In the genomic region with DNA sequence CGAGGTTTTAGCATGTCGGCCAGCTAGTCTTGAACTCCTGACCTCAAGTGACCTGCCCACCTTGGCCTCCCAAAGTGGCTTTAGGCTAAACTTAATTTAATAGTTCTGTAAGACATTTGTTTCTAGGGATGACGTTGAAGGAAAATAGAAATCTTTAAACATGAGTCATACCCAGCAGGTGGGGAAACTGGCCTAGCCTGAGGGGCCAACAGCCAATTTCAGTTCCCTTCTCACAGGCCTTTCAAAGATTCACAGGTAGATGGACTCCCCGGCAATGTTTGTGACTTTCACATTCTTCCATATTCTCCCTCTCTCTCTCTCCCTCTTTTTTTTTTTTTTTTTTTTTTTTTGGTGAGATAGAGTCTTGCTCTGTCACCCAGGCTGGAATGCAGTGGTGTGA, we compare ENCODE assay signal across 13 cellular contexts. TPM values are rescaled to one million over a fixed set of nuclear protein-coding genes. Genes with fewer than 3 reads are reported as not detected.
DNase-seq lines count a peak whose midpoint lies in the region; TF ChIP-seq lines count a peak whose summit lies in the region.
"Had no signal": no experiment of that assay in that cellular context is flagged by ENCODE, and none has a peak within 500 bp of the region (broad histone marks: within the 10 kb centered on the region; RNA-seq: fewer than 3 reads in every experiment).

No MANE protein-coding gene starts in this region.

- peak; percentile 44 for DNase-seq in GM13977 (ENCODE audit: low spot score)
- DNase-seq in HT1080 (ENCODE audit: low read depth): peak; percentile 61
- DNase-seq in RWPE1 (ENCODE audit: low spot score): peak; percentile 55
- DNase-seq in trophoblast cell: peak; percentile 97 to 98
- DNase-seq in NCI-H1092 (lab: John Stamatoyannopoulos, UW): no peak
- DNase-seq in stimulated activated CD8-positive, alpha-beta memory T cell treated with anti-CD3 and anti-CD28 coated beads, Interleukin-4, amount 100 ng/mL, for 48 hours: no peak
- no peak for DNase-seq in brain microvascular endothelial cell
- DNase-seq: activated CD4-positive, alpha-beta T cell treated with anti-CD3 and anti-CD28 coated beads, Interleukin-2, amount 10 ng/mL, durations not matched to agents 7 days and 5 days; activated T-cell treated with anti-CD3 and anti-CD28 coated beads, Interleukin-2, amount 50 U/mL, for 48 hours; anterior cingulate cortex; stimulated activated naive CD4-positive, alpha-beta T cell treated with Interleukin-2 at 50 U/mL for 16 hours had no signal

- H3K9me3 ChIP-seq in trophoblast cell (ENCODE audit: insufficient read depth, low read depth, low read length): peaks cover 2% of the 10 kb centered on the region
- H3K9me3 ChIP-seq: vagina had no signal

- no peak overlapping the region for H2BK120ac ChIP-seq in trophoblast cell (ENCODE audit: insufficient read depth, low read length, poor library complexity)

- H3K23ac ChIP-seq in trophoblast cell (ENCODE audit: low read length): no peak overlapping the region

- H3K27ac ChIP-seq in RWPE1 (peak overlapping the region; percentile 17; the same call in 1 of the 2 replicates), trophoblast cell (ENCODE audit: low read depth, low read length) (no peak overlapping the region), brain microvascular endothelial cell (no peak overlapping the region)
- H3K27ac ChIP-seq: right atrium auricular region, vagina had no signal

- H3K27me3 ChIP-seq in trophoblast cell (ENCODE audit: insufficient read depth, low read length): no peaks in the 10 kb centered on the region
- H3K27me3 ChIP-seq in brain microvascular endothelial cell (replicated peaks): no peaks in the 10 kb centered on the region
- H3K27me3 ChIP-seq: right atrium auricular region, vagina had no signal

- no peak overlapping the region for H3K18ac ChIP-seq in trophoblast cell (ENCODE audit: low read length)

- no peaks in the 10 kb centered on the region for H3K79me2 ChIP-seq in trophoblast cell (ENCODE audit: control insufficient read depth, insufficient read depth, low read length, poor library complexity)

- no peak overlapping the region for H4K91ac ChIP-seq in trophoblast cell (ENCODE audit: low read depth, low read length)

- no peak overlapping the region for H2BK12ac ChIP-seq in trophoblast cell (ENCODE audit: low read length)

- no peak overlapping the region for H4K8ac ChIP-seq in trophoblast cell (ENCODE audit: low read depth, low read length)

- H3K79me1 ChIP-seq in trophoblast cell (ENCODE audit: low read length): no peaks in the 10 kb centered on the region

- no peak overlapping the region for H3K4ac ChIP-seq in trophoblast cell (ENCODE audit: low read depth, low read length)

- no peak overlapping the region for H3K9ac ChIP-seq in trophoblast cell (ENCODE audit: low read length)

- H3K36me3 ChIP-seq in trophoblast cell (ENCODE audit: control insufficient read depth in 1 of 2, insufficient read depth in 2 of 2, low read length in 2 of 2): no peaks in the 10 kb centered on the region
- no peaks in the 10 kb centered on the region for H3K36me3 ChIP-seq in brain microvascular endothelial cell (replicated peaks)
- H3K36me3 ChIP-seq: right atrium auricular region, vagina had no signal

- TF ChIP-seq CTCF in GM13977 (IDR thresholded peaks at IDR 0.05; ENCODE audit: extremely low read depth, insufficient read depth, missing control alignments): no peak
- TF ChIP-seq CTCF in RWPE1 (conservative IDR thresholded peaks at IDR 0.05; ENCODE audit: low read depth): no peak
- no peak for TF ChIP-seq CTCF in brain microvascular endothelial cell (IDR thresholded peaks at IDR 0.05; ENCODE audit: low read depth, low read length, missing control alignments)

- H2AFZ ChIP-seq in trophoblast cell (ENCODE audit: insufficient read depth, low read length, poor library complexity): no peak overlapping the region

- no peak overlapping the region for H3K4me3 ChIP-seq in trophoblast cell (ENCODE audit: low read depth, low read length)
- no peak overlapping the region for H3K4me3 ChIP-seq in brain microvascular endothelial cell (ENCODE audit: low read depth, low read length)
- H3K4me3 ChIP-seq: right atrium auricular region, vagina had no signal

- in situ Hi-C loops in GM13977 (cut with MboI; ENCODE audit: low pct_unique_long_range_greater_than_20kb, low sequenced_read_pairs, unreplicated experiment) (no loop called here), brain microvascular endothelial cell (cut with HindIII; ENCODE audit: low pct_ligation_motif_present, low sequenced_read_pairs) (no loop called here)

- CTCF ChIA-PET in RWPE1 (lab: Yijun Ruan, JAX): interaction anchor here (0.7 to 1.8 kb wide), 3 partner anchors 10 to 1755 kb away, joined by 4 to 9 read pairs (median 4); no protein-coding TSS in a partner anchor

- POLR2A ChIA-PET in RWPE1 (lab: Yijun Ruan, JAX; ENCODE audit: low non-redundant PET): no interaction called here

- H4K12ac ChIP-seq in trophoblast cell (ENCODE audit: low read depth, low read length): no peak overlapping the region

- H3K4me1 ChIP-seq in trophoblast cell (ENCODE audit: control insufficient read depth in 1 of 2, insufficient read depth in 2 of 2, low read length in 2 of 2): no peaks in the 10 kb centered on the region
- H3K4me1 ChIP-seq: right atrium auricular region, vagina had no signal

- no peak overlapping the region for H3K14ac ChIP-seq in trophoblast cell (ENCODE audit: low read length)

- WGBS in trophoblast cell (ENCODE audit: extremely low coverage, insufficient coverage, insufficient read length): no CpG with 5 or more reads among the region's 4 CpGs

- H2AK5ac ChIP-seq in trophoblast cell (ENCODE audit: low read length): no peak overlapping the region

- no peak overlapping the region for H2BK5ac ChIP-seq in trophoblast cell (ENCODE audit: low read depth, low read length, poor library complexity)

- H3K4me2 ChIP-seq in trophoblast cell (ENCODE audit: low read length): no peak overlapping the region

RNA-seq across cellular contexts. Expression of a gene that starts 18.1 kb away (rescaled TPM):
- total RNA-seq in HT1080 (2014; rRNA removed; shearing (Covaris generic)): 22.0 and 29.0 TPM in 2 replicates
- polyA plus RNA-seq in HT1080 (2015; cell fraction: cytosol; rRNA removed): 17.0 and 19.3 TPM in 2 replicates
- polyA plus RNA-seq in HT1080 (2015; cell fraction: nucleus; rRNA removed): 25.6 and 28.6 TPM in 2 replicates
- 12.7 and 13.3 TPM in 2 replicates for polyA plus RNA-seq in trophoblast cell (2013)

RNA-seq across cellular contexts. Expression of a gene that starts 28.3 kb away (rescaled TPM):
- 17.2 and 24.6 TPM in 2 replicates for total RNA-seq in HT1080 (2014; rRNA removed; shearing (Covaris generic))
- 18.5 and 22.9 TPM in 2 replicates for polyA plus RNA-seq in HT1080 (2015; cell fraction: cytosol; rRNA removed)
- polyA plus RNA-seq in HT1080 (2015; cell fraction: nucleus; rRNA removed): 13.5 and 18.7 TPM in 2 replicates
- 7.0 and 7.3 TPM in 2 replicates for polyA plus RNA-seq in trophoblast cell (2013)

Comparison
In these comparisons a context has a peak if more than half of its experiments do, and no peak if none do; other contexts are left out.
1. DNase-seq: peak in GM13977 (single experiment), HT1080 (single experiment), RWPE1 (single experiment) and trophoblast cell (2 of 2); none in NCI-H1092 (single experiment), stimulated activated CD8-positive, alpha-beta memory T cell treated with anti-CD3 and anti-CD28 coated beads, Interleukin-4, amount 100 ng/mL, for 48 hours (single experiment) and brain microvascular endothelial cell (single experiment).